ENCODE assay signal across 22 cellular contexts in the genomic region with DNA sequence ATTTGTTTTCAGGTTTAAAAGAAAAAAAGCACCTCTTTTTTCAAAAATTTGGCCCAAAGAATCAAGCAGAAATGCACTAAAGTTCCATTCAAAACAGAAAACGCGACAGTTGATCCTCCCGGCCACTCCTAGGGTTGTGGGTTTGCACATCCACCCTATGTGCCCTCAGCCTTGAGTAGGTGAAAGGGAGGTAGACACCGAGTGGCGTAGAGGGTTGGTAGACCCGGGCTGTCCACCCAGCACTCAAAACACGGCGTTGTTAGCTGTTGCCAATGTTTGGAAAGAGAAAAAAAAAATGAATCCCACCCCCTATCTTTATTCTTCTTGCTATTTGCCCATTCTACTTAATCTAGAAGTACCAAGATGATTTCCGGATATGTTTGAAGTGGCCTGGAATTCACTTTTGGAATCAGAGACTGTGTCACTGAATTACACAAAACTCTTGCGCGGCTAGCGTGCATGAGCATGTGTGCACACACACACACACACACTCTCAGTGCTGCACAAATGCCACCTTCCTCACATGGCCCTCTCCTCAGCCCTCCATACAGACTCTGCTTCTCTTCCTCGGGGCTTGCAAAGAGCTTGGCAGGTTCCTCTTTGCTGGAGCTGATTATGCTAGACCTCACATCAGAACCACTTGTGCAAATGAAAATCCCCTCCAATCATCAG.
"Had no signal": no experiment of that assay in that cellular context is flagged by ENCODE, and none has a peak within 500 bp of the region (broad histone marks: within the 10 kb centered on the region; RNA-seq: fewer than 3 reads in every experiment).

No MANE protein-coding gene starts in this region.

- H3K36me3 ChIP-seq: esophagus squamous epithelium, right atrium auricular region, stomach, thyroid gland, uterus had no signal

- H3K4me1 ChIP-seq: esophagus squamous epithelium, parathyroid adenoma, right atrium auricular region, stomach, thyroid gland, uterus had no signal

- H3K4me3 ChIP-seq: coronary artery, esophagus squamous epithelium, right atrium auricular region, smooth muscle cell, stomach, thyroid gland, uterus had no signal

- H3K27ac ChIP-seq: coronary artery, esophagus squamous epithelium, parathyroid adenoma, right atrium auricular region, stomach, thyroid gland, uterus had no signal

- FAIRE-seq: endometrium, keratinocyte had no signal

- DNase-seq: dermis blood vessel endothelial cell; effector memory CD4-positive, alpha-beta T cell; erythroblast; esophagus squamous epithelium; foreskin melanocyte; glutamatergic neuron; natural killer cell; stimulated activated CD4-positive, alpha-beta T cell treated with anti-CD3 and anti-CD28 coated beads, Interleukin-12 subunit alpha, Interleukin-12 subunit beta, amount 100 ng/mL, for 4 hours; stimulated activated CD4-positive, alpha-beta T cell treated with anti-CD3 and anti-CD28 coated beads, Interleukin-1b, Interleukin-23, amount 100 ng/mL, for 48 hours; stimulated activated CD4-positive, alpha-beta T cell treated with anti-CD3 and anti-CD28 coated beads, Interleukin-4, amount 100 ng/mL, for 1 hour; stimulated activated CD8-positive, alpha-beta memory T cell treated with anti-CD3 and anti-CD28 coated beads, Interleukin-4, amount 100 ng/mL, for 48 hours; stimulated activated naive CD4-positive, alpha-beta T cell treated with Interleukin-2 at 50 U/mL for 16 hours; stomach; thyroid gland; uterus had no signal

- ATAC-seq: natural killer cell, sciatic nerve had no signal

- H3K9me3 ChIP-seq: esophagus squamous epithelium, right atrium auricular region, stomach, thyroid gland, uterus had no signal

- H3K27me3 ChIP-seq: right atrium auricular region, thyroid gland, uterus had no signal
